1 cellular context compared by ENCODE assay signal in genomic region chr5:69416180-69416579, GRCh38.
TF ChIP-seq lines count a peak whose summit lies in the region.

No MANE protein-coding gene starts in this region.

TF ChIP-seq in HCT116, 20 proteins besides CTCF, POLR2A, EP300 and RAD21:
- TF ChIP-seq ZBTB33 (IDR thresholded peaks at IDR 0.05; ENCODE audit: extremely low read depth, insufficient replicate concordance, low read length) = no peak
- TF ChIP-seq, protein P1, sequence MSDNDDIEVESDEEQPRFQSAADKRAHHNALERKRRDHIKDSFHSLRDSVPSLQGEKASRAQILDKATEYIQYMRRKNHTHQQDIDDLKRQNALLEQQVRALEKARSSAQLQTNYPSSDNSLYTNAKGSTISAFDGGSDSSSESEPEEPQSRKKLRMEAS (IDR thresholded peaks at IDR 0.05) = no peak
- TF ChIP-seq POLR2AphosphoS5 (IDR thresholded peaks at IDR 0.05; ENCODE audit: low read depth, low read length) = no peak
- no peak for TF ChIP-seq ATF3 (IDR thresholded peaks at IDR 0.05)
- no peak for TF ChIP-seq EZH2 (IDR thresholded peaks at IDR 0.05)
- no peak for TF ChIP-seq CEBPB (IDR thresholded peaks at IDR 0.05; ENCODE audit: low read depth)
- no peak for TF ChIP-seq FOSL1 (IDR thresholded peaks at IDR 0.05; ENCODE audit: low read depth)
- TF ChIP-seq JUND (IDR thresholded peaks at IDR 0.05) = no peak
- TF ChIP-seq ZNF274 (IDR thresholded peaks at IDR 0.05; ENCODE audit: low read depth, low read length) = no peak
- TF ChIP-seq EGR1 (IDR thresholded peaks at IDR 0.05; ENCODE audit: low read depth) = no peak
- no peak for TF ChIP-seq ZFX (IDR thresholded peaks at IDR 0.05)
- no peak for TF ChIP-seq CBX3 (IDR thresholded peaks at IDR 0.05; ENCODE audit: low read depth)
- TF ChIP-seq EZH2phosphoT487 (IDR thresholded peaks at IDR 0.05; ENCODE audit: borderline replicate concordance) = no peak
